ENCODE assay signal across 19 cellular contexts in genomic region chr11:9176136-9176535, GRCh38.
DNase-seq lines count a peak whose midpoint lies in the region; ATAC-seq and TF ChIP-seq lines count a peak whose summit lies in the region.
"Had no signal": no experiment of that assay in that cellular context is flagged by ENCODE, and none has a peak within 500 bp of the region (broad histone marks: within the 10 kb centered on the region; RNA-seq: fewer than 3 reads in every experiment).

No MANE protein-coding gene starts in this region.

- H3K4me1 Mint-ChIP-seq in HFFc6 (ENCODE audit: low read depth): peaks cover 52% of the 10 kb centered on the region

- H3K27me3 Mint-ChIP-seq in HFFc6 (ENCODE audit: insufficient read depth): no peaks in the 10 kb centered on the region; the same call in 1 of the 2 replicates
- H3K27me3 Mint-ChIP-seq: CD4-positive, alpha-beta memory T cell had no signal

- H3K27me3 ChIP-seq in ACC112 (ENCODE audit: insufficient read depth, low read length) (no peaks in the 10 kb centered on the region), dorsolateral prefrontal cortex (no peaks in the 10 kb centered on the region)

- no peaks in the 10 kb centered on the region for H3K9me3 Mint-ChIP-seq in HFFc6
- H3K9me3 Mint-ChIP-seq: CD4-positive, alpha-beta memory T cell had no signal

- H3K36me3 ChIP-seq in ACC112 (ENCODE audit: insufficient read depth, low read length): peaks cover 55% of the 10 kb centered on the region

- intact Hi-C loops in dorsolateral prefrontal cortex (cut with DNase I): loop anchor here in 1 of 2 donors (10.0 kb wide), 1 partner anchor 139 kb away; the partner anchor contains the start of gene TMEM41B

- H3K27ac ChIP-seq in ACC112 (ENCODE audit: low read depth, low read length): 0 out of 2 replicates have a peak overlapping the region, but pooled peaks have one; percentile 8
- peak overlapping the region in 46 of 59 donors; percentile 12 to 85 (median 66) for H3K27ac ChIP-seq in dorsolateral prefrontal cortex

- H3K4me3 ChIP-seq in ACC112 (ENCODE audit: low read depth, low read length): no peak overlapping the region
- no peak overlapping the region for H3K4me3 ChIP-seq in AG10803 (ENCODE audit: low read length)
- H3K4me3 ChIP-seq in dorsolateral prefrontal cortex: no peak overlapping the region

- peak overlapping the region; percentile 53 for H3K27ac Mint-ChIP-seq in HFFc6

- H3K4me3 Mint-ChIP-seq in HFFc6: no peak overlapping the region
- H3K4me3 Mint-ChIP-seq: CD4-positive, alpha-beta memory T cell had no signal

- H3K36me3 Mint-ChIP-seq in HFFc6 (ENCODE audit: low read depth): peaks cover 57% of the 10 kb centered on the region

- H2AFZ ChIP-seq in ACC112 (ENCODE audit: low read length, unreplicated experiment): no peak overlapping the region

- no peak for ATAC-seq in omental fat pad (ENCODE audit: low FRiP score)

- peaks cover 11% of the 10 kb centered on the region for H3K4me1 ChIP-seq in ACC112 (ENCODE audit: control insufficient read depth, insufficient read depth, low read length, unreplicated experiment)

- TF ChIP-seq CTCF in AG10803 (conservative IDR thresholded peaks at IDR 0.05; ENCODE audit: low read length) (no peak), HFFc6 (IDR thresholded peaks at IDR 0.05) (no peak), dorsolateral prefrontal cortex (IDR thresholded peaks at IDR 0.05 in 54 of 56, conservative IDR thresholded peaks at IDR 0.05 in 2 of 56; ENCODE audit: low read depth in 1 of 56, partially characterized antibody in 56 of 56) (no peak), omental fat pad (IDR thresholded peaks at IDR 0.05) (no peak), GM13976 (IDR thresholded peaks at IDR 0.05; ENCODE audit: borderline replicate concordance, control extremely low read depth, extremely low read depth, insufficient read depth, missing control alignments) (no peak)

- DNase-seq in AG10803 (ENCODE audit: low read depth) (peak; percentile 55), HFFc6 (peak; percentile 32), dorsolateral prefrontal cortex (no peak), omental fat pad (ENCODE audit: low spot score) (no peak), GM13976 (ENCODE audit: low spot score) (no peak)
- DNase-seq in stimulated activated naive CD4-positive, alpha-beta T cell treated with Interleukin-2 at 50 U/mL for 16 hours (lab: John Stamatoyannopoulos, UW): no peak
- DNase-seq: Calu3; CD4-positive, alpha-beta memory T cell; DMS53; H7; Karpas-422; MM.1S; NCI-H1092 treated with DMSO at 0.1 percent for 48 hours; NCI-H1694; NCI-H2107; NCI-H2227 treated with DMSO at 0.1 percent for 48 hours; NCI-H526 treated with DMSO at 0.1 percent for 48 hours; SHP77 had no signal

- H3K79me2 ChIP-seq in ACC112 (ENCODE audit: control insufficient read depth, insufficient read depth, low read length, unreplicated experiment): peaks cover 3% of the 10 kb centered on the region

- in situ Hi-C loops in GM13976 (cut with MboI; ENCODE audit: low sequenced_read_pairs, unreplicated experiment): no loop called here

Comparison
In these comparisons a context has a peak if more than half of its experiments do, and no peak if none do; other contexts are left out.
1. DNase-seq: peak in AG10803 (single experiment) and HFFc6 (single experiment); none in dorsolateral prefrontal cortex (0 of 10), omental fat pad (single experiment), stimulated activated naive CD4-positive, alpha-beta T cell treated with Interleukin-2 at 50 U/mL for 16 hours (single experiment) and GM13976 (single experiment).